2 cellular contexts compared by ENCODE assay signal in the genomic region with DNA sequence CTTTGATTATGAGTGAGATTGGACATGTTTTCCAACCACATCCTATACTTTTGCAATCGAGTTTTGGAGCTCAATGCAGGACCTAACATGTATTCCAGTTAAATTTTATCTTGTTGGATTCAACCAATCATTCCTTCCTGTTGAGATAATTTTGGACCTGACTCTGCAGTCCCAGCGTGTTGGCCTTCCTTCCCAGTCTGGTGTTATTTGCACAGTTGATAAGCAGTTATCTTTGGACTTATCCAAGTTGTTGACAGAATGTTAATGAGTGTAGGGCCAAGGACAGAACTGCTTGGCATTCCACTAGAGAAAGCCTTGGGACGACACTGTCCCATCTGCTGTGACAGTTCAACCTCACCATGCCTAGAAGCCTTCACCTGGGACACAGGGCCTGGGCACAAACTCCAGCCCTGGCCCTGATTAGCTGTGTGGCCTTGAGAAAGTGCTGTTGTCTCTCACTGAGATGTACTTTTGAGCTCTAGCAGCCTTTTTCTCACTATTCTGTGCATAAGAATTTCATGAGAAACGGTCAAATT.
TF ChIP-seq lines count a peak whose summit lies in the region.

No MANE protein-coding gene starts in this region.

TF ChIP-seq in endothelial cell of umbilical vein, 7 proteins besides CTCF, POLR2A, EP300 and RAD21 (continued from another document):
- no peak for TF ChIP-seq JUN (IDR thresholded peaks at IDR 0.05; ENCODE audit: borderline replicate concordance, insufficient read depth, insufficient read length, low read depth)
- TF ChIP-seq, protein P1, sequence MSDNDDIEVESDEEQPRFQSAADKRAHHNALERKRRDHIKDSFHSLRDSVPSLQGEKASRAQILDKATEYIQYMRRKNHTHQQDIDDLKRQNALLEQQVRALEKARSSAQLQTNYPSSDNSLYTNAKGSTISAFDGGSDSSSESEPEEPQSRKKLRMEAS (IDR thresholded peaks at IDR 0.05; ENCODE audit: insufficient read depth, insufficient read length) = no peak
- TF ChIP-seq GATA2 (IDR thresholded peaks at IDR 0.05; ENCODE audit: insufficient read depth, insufficient read length, low read depth, low read length) = no peak
- no peak for TF ChIP-seq FOS (IDR thresholded peaks at IDR 0.05; ENCODE audit: borderline replicate concordance, insufficient read depth, low read length)
- no peak for TF ChIP-seq EZH2 (IDR thresholded peaks at IDR 0.05; ENCODE audit: borderline replicate concordance, low read depth, low read length, severe bottlenecking)
- TF ChIP-seq MYC (IDR thresholded peaks at IDR 0.05; ENCODE audit: low read depth, low read length) = no peak

TF ChIP-seq in HepG2, 621 proteins besides CTCF, POLR2A, EP300 and RAD21 (continued from another document and continues in another):
- no peak for TF ChIP-seq ZNF615 (CRISPR knock-in tag; IDR thresholded peaks at IDR 0.05; ENCODE audit: borderline replicate concordance)
- TF ChIP-seq, protein P2, sequence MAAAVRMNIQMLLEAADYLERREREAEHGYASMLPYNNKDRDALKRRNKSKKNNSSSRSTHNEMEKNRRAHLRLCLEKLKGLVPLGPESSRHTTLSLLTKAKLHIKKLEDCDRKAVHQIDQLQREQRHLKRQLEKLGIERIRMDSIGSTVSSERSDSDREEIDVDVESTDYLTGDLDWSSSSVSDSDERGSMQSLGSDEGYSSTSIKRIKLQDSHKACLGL (CRISPR knock-in tag; IDR thresholded peaks at IDR 0.05) = no peak
- no peak for TF ChIP-seq ZNF484 (CRISPR knock-in tag; IDR thresholded peaks at IDR 0.05; ENCODE audit: borderline replicate concordance, low read depth)
- TF ChIP-seq ZFYVE20 (CRISPR knock-in tag; IDR thresholded peaks at IDR 0.05; ENCODE audit: borderline replicate concordance, low read depth) = no peak
- TF ChIP-seq, protein P3, sequence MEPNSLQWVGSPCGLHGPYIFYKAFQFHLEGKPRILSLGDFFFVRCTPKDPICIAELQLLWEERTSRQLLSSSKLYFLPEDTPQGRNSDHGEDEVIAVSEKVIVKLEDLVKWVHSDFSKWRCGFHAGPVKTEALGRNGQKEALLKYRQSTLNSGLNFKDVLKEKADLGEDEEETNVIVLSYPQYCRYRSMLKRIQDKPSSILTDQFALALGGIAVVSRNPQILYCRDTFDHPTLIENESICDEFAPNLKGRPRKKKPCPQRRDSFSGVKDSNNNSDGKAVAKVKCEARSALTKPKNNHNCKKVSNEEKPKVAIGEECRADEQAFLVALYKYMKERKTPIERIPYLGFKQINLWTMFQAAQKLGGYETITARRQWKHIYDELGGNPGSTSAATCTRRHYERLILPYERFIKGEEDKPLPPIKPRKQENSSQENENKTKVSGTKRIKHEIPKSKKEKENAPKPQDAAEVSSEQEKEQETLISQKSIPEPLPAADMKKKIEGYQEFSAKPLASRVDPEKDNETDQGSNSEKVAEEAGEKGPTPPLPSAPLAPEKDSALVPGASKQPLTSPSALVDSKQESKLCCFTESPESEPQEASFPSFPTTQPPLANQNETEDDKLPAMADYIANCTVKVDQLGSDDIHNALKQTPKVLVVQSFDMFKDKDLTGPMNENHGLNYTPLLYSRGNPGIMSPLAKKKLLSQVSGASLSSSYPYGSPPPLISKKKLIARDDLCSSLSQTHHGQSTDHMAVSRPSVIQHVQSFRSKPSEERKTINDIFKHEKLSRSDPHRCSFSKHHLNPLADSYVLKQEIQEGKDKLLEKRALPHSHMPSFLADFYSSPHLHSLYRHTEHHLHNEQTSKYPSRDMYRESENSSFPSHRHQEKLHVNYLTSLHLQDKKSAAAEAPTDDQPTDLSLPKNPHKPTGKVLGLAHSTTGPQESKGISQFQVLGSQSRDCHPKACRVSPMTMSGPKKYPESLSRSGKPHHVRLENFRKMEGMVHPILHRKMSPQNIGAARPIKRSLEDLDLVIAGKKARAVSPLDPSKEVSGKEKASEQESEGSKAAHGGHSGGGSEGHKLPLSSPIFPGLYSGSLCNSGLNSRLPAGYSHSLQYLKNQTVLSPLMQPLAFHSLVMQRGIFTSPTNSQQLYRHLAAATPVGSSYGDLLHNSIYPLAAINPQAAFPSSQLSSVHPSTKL (CRISPR knock-in tag; IDR thresholded peaks at IDR 0.05) = peak; percentile 98
- TF ChIP-seq ZNF768 (CRISPR knock-in tag; IDR thresholded peaks at IDR 0.05) = peak; percentile 49; the same call in 1 of the 2 replicates
- TF ChIP-seq, protein P4, sequence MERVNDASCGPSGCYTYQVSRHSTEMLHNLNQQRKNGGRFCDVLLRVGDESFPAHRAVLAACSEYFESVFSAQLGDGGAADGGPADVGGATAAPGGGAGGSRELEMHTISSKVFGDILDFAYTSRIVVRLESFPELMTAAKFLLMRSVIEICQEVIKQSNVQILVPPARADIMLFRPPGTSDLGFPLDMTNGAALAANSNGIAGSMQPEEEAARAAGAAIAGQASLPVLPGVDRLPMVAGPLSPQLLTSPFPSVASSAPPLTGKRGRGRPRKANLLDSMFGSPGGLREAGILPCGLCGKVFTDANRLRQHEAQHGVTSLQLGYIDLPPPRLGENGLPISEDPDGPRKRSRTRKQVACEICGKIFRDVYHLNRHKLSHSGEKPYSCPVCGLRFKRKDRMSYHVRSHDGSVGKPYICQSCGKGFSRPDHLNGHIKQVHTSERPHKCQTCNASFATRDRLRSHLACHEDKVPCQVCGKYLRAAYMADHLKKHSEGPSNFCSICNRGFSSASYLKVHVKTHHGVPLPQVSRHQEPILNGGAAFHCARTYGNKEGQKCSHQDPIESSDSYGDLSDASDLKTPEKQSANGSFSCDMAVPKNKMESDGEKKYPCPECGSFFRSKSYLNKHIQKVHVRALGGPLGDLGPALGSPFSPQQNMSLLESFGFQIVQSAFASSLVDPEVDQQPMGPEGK (CRISPR knock-in tag; IDR thresholded peaks at IDR 0.05) = peak; percentile 72
- TF ChIP-seq ZBTB7B (CRISPR knock-in tag; IDR thresholded peaks at IDR 0.05) = peak; percentile 70
- 0 out of 2 replicates have a peak, but pooled peaks have one; percentile 65 for TF ChIP-seq SMAD3 (CRISPR knock-in tag; IDR thresholded peaks at IDR 0.05)
- peak; percentile 49; the same call in 1 of the 2 replicates for TF ChIP-seq ZNF777 (CRISPR knock-in tag; IDR thresholded peaks at IDR 0.05)
- TF ChIP-seq, protein P5, sequence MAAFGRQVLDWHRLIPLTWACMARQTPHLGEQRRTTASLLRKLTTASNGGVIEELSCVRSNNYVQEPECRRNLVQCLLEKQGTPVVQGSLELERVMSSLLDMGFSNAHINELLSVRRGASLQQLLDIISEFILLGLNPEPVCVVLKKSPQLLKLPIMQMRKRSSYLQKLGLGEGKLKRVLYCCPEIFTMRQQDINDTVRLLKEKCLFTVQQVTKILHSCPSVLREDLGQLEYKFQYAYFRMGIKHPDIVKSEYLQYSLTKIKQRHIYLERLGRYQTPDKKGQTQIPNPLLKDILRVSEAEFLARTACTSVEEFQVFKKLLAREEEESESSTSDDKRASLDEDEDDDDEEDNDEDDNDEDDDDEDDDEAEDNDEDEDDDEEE (CRISPR knock-in tag; IDR thresholded peaks at IDR 0.05) = no peak
- TF ChIP-seq, protein P6, sequence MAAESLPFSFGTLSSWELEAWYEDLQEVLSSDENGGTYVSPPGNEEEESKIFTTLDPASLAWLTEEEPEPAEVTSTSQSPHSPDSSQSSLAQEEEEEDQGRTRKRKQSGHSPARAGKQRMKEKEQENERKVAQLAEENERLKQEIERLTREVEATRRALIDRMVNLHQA (CRISPR knock-in tag; IDR thresholded peaks at IDR 0.05) = no peak
- TF ChIP-seq, protein P7, sequence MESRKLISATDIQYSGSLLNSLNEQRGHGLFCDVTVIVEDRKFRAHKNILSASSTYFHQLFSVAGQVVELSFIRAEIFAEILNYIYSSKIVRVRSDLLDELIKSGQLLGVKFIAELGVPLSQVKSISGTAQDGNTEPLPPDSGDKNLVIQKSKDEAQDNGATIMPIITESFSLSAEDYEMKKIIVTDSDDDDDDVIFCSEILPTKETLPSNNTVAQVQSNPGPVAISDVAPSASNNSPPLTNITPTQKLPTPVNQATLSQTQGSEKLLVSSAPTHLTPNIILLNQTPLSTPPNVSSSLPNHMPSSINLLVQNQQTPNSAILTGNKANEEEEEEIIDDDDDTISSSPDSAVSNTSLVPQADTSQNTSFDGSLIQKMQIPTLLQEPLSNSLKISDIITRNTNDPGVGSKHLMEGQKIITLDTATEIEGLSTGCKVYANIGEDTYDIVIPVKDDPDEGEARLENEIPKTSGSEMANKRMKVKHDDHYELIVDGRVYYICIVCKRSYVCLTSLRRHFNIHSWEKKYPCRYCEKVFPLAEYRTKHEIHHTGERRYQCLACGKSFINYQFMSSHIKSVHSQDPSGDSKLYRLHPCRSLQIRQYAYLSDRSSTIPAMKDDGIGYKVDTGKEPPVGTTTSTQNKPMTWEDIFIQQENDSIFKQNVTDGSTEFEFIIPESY (CRISPR knock-in tag; IDR thresholded peaks at IDR 0.05) = peak; percentile 75
- TF ChIP-seq DR1 (CRISPR knock-in tag; IDR thresholded peaks at IDR 0.05) = no peak
- TF ChIP-seq ZNF780A (CRISPR knock-in tag; IDR thresholded peaks at IDR 0.05) = no peak
- TF ChIP-seq, protein P8, sequence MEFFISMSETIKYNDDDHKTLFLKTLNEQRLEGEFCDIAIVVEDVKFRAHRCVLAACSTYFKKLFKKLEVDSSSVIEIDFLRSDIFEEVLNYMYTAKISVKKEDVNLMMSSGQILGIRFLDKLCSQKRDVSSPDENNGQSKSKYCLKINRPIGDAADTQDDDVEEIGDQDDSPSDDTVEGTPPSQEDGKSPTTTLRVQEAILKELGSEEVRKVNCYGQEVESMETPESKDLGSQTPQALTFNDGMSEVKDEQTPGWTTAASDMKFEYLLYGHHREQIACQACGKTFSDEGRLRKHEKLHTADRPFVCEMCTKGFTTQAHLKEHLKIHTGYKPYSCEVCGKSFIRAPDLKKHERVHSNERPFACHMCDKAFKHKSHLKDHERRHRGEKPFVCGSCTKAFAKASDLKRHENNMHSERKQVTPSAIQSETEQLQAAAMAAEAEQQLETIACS (CRISPR knock-in tag; IDR thresholded peaks at IDR 0.05) = no peak
- TF ChIP-seq ZNF382 (CRISPR knock-in tag; IDR thresholded peaks at IDR 0.05; ENCODE audit: borderline replicate concordance) = no peak
- TF ChIP-seq ZNF432 (CRISPR knock-in tag; IDR thresholded peaks at IDR 0.05; ENCODE audit: borderline replicate concordance) = no peak
- TF ChIP-seq ZNF335 (CRISPR knock-in tag; IDR thresholded peaks at IDR 0.05) = no peak
- no peak for TF ChIP-seq ZNF234 (CRISPR knock-in tag; conservative IDR thresholded peaks at IDR 0.05)
- TF ChIP-seq HDAC6 (IDR thresholded peaks at IDR 0.05; ENCODE audit: low read depth, low read length) = no peak
- no peak for TF ChIP-seq ISX (CRISPR knock-in tag; conservative IDR thresholded peaks at IDR 0.05)
- no peak for TF ChIP-seq CAMTA2 (CRISPR knock-in tag; IDR thresholded peaks at IDR 0.05; ENCODE audit: borderline replicate concordance)
- TF ChIP-seq, protein P9, sequence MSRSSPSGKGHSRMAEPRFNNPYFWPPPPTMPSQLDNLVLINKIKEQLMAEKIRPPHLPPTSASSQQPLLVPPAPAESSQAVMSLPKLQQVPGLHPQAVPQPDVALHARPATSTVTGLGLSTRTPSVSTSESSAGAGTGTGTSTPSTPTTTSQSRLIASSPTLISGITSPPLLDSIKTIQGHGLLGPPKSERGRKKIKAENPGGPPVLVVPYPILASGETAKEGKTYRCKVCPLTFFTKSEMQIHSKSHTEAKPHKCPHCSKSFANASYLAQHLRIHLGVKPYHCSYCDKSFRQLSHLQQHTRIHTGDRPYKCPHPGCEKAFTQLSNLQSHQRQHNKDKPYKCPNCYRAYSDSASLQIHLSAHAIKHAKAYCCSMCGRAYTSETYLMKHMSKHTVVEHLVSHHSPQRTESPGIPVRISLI (CRISPR knock-in tag; IDR thresholded peaks at IDR 0.05; ENCODE audit: borderline replicate concordance) = no peak
- no peak for TF ChIP-seq RFX1 (IDR thresholded peaks at IDR 0.05)
- TF ChIP-seq, protein P10, sequence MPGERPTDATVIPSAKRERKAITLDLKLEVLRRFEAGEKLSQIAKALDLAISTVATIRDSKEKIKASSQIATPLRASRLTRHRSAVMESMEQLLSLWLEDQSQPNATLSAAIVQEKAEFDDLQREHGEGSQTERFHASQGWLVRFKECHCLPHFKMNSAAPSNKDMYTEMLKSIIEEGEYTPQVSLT (CRISPR knock-in tag; IDR thresholded peaks at IDR 0.05; ENCODE audit: borderline replicate concordance, low read depth) = no peak
- TF ChIP-seq ZEB1 (IDR thresholded peaks at IDR 0.05; ENCODE audit: insufficient replicate concordance, low read depth) = no peak
- TF ChIP-seq ZSCAN22 (CRISPR knock-in tag; IDR thresholded peaks at IDR 0.05) = no peak
- TF ChIP-seq, protein P11, sequence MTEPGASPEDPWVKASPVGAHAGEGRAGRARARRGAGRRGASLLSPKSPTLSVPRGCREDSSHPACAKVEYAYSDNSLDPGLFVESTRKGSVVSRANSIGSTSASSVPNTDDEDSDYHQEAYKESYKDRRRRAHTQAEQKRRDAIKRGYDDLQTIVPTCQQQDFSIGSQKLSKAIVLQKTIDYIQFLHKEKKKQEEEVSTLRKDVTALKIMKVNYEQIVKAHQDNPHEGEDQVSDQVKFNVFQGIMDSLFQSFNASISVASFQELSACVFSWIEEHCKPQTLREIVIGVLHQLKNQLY (CRISPR knock-in tag; IDR thresholded peaks at IDR 0.05) = peak; percentile 55
- TF ChIP-seq SATB2 (CRISPR knock-in tag; IDR thresholded peaks at IDR 0.05) = no peak
- TF ChIP-seq, protein P12, sequence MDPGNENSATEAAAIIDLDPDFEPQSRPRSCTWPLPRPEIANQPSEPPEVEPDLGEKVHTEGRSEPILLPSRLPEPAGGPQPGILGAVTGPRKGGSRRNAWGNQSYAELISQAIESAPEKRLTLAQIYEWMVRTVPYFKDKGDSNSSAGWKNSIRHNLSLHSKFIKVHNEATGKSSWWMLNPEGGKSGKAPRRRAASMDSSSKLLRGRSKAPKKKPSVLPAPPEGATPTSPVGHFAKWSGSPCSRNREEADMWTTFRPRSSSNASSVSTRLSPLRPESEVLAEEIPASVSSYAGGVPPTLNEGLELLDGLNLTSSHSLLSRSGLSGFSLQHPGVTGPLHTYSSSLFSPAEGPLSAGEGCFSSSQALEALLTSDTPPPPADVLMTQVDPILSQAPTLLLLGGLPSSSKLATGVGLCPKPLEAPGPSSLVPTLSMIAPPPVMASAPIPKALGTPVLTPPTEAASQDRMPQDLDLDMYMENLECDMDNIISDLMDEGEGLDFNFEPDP (CRISPR knock-in tag; conservative IDR thresholded peaks at IDR 0.05) = no peak
- no peak for TF ChIP-seq ATF1 (CRISPR knock-in tag; IDR thresholded peaks at IDR 0.05)
- TF ChIP-seq NAIF1 (CRISPR knock-in tag; IDR thresholded peaks at IDR 0.05; ENCODE audit: borderline replicate concordance) = peak; percentile 90; the same call in 1 of the 2 replicates
- TF ChIP-seq, protein P13, sequence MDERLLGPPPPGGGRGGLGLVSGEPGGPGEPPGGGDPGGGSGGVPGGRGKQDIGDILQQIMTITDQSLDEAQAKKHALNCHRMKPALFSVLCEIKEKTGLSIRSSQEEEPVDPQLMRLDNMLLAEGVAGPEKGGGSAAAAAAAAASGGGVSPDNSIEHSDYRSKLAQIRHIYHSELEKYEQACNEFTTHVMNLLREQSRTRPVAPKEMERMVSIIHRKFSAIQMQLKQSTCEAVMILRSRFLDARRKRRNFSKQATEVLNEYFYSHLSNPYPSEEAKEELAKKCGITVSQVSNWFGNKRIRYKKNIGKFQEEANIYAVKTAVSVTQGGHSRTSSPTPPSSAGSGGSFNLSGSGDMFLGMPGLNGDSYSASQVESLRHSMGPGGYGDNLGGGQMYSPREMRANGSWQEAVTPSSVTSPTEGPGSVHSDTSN (CRISPR knock-in tag; IDR thresholded peaks at IDR 0.05) = no peak
- TF ChIP-seq RBFOX2 (IDR thresholded peaks at IDR 0.05; ENCODE audit: low read depth, low read length) = no peak
- TF ChIP-seq NR2F1 (CRISPR knock-in tag; IDR thresholded peaks at IDR 0.05) = peak; percentile 28 to 60; a peak in 1 of 4 replicates
- peak; percentile 45; the same call in 1 of the 2 replicates for TF ChIP-seq FOXP1 (IDR thresholded peaks at IDR 0.05)
- TF ChIP-seq FOXP1 (CRISPR knock-in tag; IDR thresholded peaks at IDR 0.05) = peak; percentile 95
- peak; percentile 82; the same call in 1 of the 2 replicates for TF ChIP-seq YEATS4 (CRISPR knock-in tag; IDR thresholded peaks at IDR 0.05; ENCODE audit: borderline replicate concordance)
- no peak for TF ChIP-seq ZNF30 (CRISPR knock-in tag; IDR thresholded peaks at IDR 0.05)
- no peak for TF ChIP-seq REXO4 (CRISPR knock-in tag; IDR thresholded peaks at IDR 0.05; ENCODE audit: borderline replicate concordance)
- TF ChIP-seq ZFP37 (CRISPR knock-in tag; IDR thresholded peaks at IDR 0.05; ENCODE audit: borderline replicate concordance) = no peak
